Comparison of ENCODE assay signal across 10 cellular contexts in genomic region chr14:81323621-81324400, GRCh38.
A peak's percentile ranks its signal among the peaks of the same experiment; 100 is the strongest.
DNase-seq lines count a peak whose midpoint lies in the region; ATAC-seq lines count a peak whose summit lies in the region.
"Had no signal": no experiment of that assay in that cellular context is flagged by ENCODE, and none has a peak within 500 bp of the region (broad histone marks: within the 10 kb centered on the region; RNA-seq: fewer than 3 reads in every experiment).

No MANE protein-coding gene starts in this region.

- H2BK120ac ChIP-seq in neuronal stem cell (ENCODE audit: low read depth, low read length), result no peak overlapping the region

- no peaks in the 10 kb centered on the region for H3K36me3 ChIP-seq in duodenal mucosa (ENCODE audit: control insufficient read depth in 1 of 2, insufficient read depth in 2 of 2, low read length in 2 of 2)
- H3K36me3 ChIP-seq in neuronal stem cell (replicated peaks in 1 of 2; ENCODE audit: control insufficient read depth in 2 of 2, insufficient read depth in 2 of 2, low read length in 2 of 2), result peaks cover 0 to 4% of the 10 kb centered on the region in 2 donors
- H3K36me3 ChIP-seq: ovary, thoracic aorta had no signal

- no peaks in the 10 kb centered on the region for H3K9me3 ChIP-seq in duodenal mucosa (ENCODE audit: control insufficient read depth in 1 of 2, low read length in 2 of 2)
- peaks cover 0 to 4% of the 10 kb centered on the region in 2 donors for H3K9me3 ChIP-seq in neuronal stem cell (replicated peaks in 1 of 2; ENCODE audit: control insufficient read depth in 2 of 2, insufficient read depth in 1 of 2, low read depth in 1 of 2, low read length in 2 of 2)
- H3K9me3 ChIP-seq: ovary, thoracic aorta had no signal

- no peak overlapping the region for H4K91ac ChIP-seq in neuronal stem cell (ENCODE audit: low read depth, low read length, poor library complexity)

- H3K4ac ChIP-seq in neuronal stem cell (ENCODE audit: low read length), result no peak overlapping the region

- no peak overlapping the region for H3K23ac ChIP-seq in neuronal stem cell (ENCODE audit: low read depth, low read length, poor library complexity)

- ATAC-seq in HG03521 (IDR thresholded peaks at IDR 0.05; ENCODE audit: unreplicated experiment), result no peak
- ATAC-seq in T-cell (replicated peaks in 1 of 4), result no peak
- no peak for ATAC-seq in HG02840 (IDR thresholded peaks at IDR 0.05; ENCODE audit: low FRiP score, unreplicated experiment)

- no CpG with 5 or more reads among the region's 16 CpGs for WGBS in neuronal stem cell (ENCODE audit: extremely low coverage in 2 of 2, insufficient read length in 2 of 2, insufficient replicate concordance in 1 of 2), 2 donors

- POLR2A ChIA-PET in T-cell (lab: Charles Lee), result no interaction called here

- H2BK5ac ChIP-seq in neuronal stem cell (ENCODE audit: low read length), result no peak overlapping the region

- H4K8ac ChIP-seq in neuronal stem cell (ENCODE audit: low read depth, low read length), result no peak overlapping the region

- H2BK15ac ChIP-seq in neuronal stem cell (ENCODE audit: low read length), result no peak overlapping the region

- H3K9ac ChIP-seq in duodenal mucosa (ENCODE audit: low read depth in 1 of 2, low read length in 2 of 2), result peak overlapping the region; percentile 19 to 54
- no peak overlapping the region for H3K9ac ChIP-seq in neuronal stem cell (ENCODE audit: low read depth, low read length, poor library complexity)

- H2AK5ac ChIP-seq in neuronal stem cell (ENCODE audit: low read depth, low read length), result no peak overlapping the region

- no peak overlapping the region for H2BK12ac ChIP-seq in neuronal stem cell (ENCODE audit: low read length)

- H3K27ac Mint-ChIP-seq in T-cell, result no peak overlapping the region

- peak overlapping the region; percentile 53 for H3K4me2 ChIP-seq in neuronal stem cell (ENCODE audit: insufficient read depth, low read length, poor library complexity, severe bottlenecking)

- H3K27me3 Mint-ChIP-seq in T-cell, result peaks cover 0 to 7% of the 10 kb centered on the region in 2 donors

- peaks cover 7 to 15% of the 10 kb centered on the region in 2 donors for H3K4me1 ChIP-seq in duodenal mucosa (ENCODE audit: control insufficient read depth in 1 of 2, insufficient read depth in 2 of 2, low read length in 2 of 2)
- H3K4me1 ChIP-seq in neuronal stem cell (ENCODE audit: control insufficient read depth in 2 of 2, insufficient read depth in 1 of 2, low read depth in 1 of 2, low read length in 2 of 2), result peaks cover 19 to 23% of the 10 kb centered on the region in 2 donors

- H3K9me3 Mint-ChIP-seq in T-cell, result no peaks in the 10 kb centered on the region

- H3K4me3 ChIP-seq in duodenal mucosa (ENCODE audit: low read depth in 1 of 2, low read length in 2 of 2) (peak overlapping the region; percentile 49 to 71), neuronal stem cell (ENCODE audit: low read length in 2 of 2) (peak overlapping the region; percentile 36 to 63)
- H3K4me3 ChIP-seq: ovary, thoracic aorta had no signal

- H3K14ac ChIP-seq in neuronal stem cell (ENCODE audit: low read length), result no peak overlapping the region

- H2AFZ ChIP-seq in neuronal stem cell (ENCODE audit: low read length), result peak overlapping the region; percentile 84

- no peak overlapping the region for H3K18ac ChIP-seq in neuronal stem cell (ENCODE audit: low read length)

- no peaks in the 10 kb centered on the region for H3K79me1 ChIP-seq in neuronal stem cell (ENCODE audit: low read depth, low read length)

- H3K27ac ChIP-seq in duodenal mucosa (ENCODE audit: low read depth, low read length), result peak overlapping the region; percentile 22
- H3K27ac ChIP-seq in neuronal stem cell (replicated peaks; ENCODE audit: low read length), result no peak overlapping the region
- H3K27ac ChIP-seq: ovary, thoracic aorta had no signal

- no peaks in the 10 kb centered on the region for H3K4me1 Mint-ChIP-seq in T-cell

- no peak overlapping the region for H3K4me3 Mint-ChIP-seq in T-cell

- H3K27me3 ChIP-seq in duodenal mucosa (ENCODE audit: control insufficient read depth in 1 of 2, insufficient read depth in 2 of 2, low read length in 2 of 2) (no peaks in the 10 kb centered on the region), neuronal stem cell (ENCODE audit: control insufficient read depth in 3 of 3, insufficient read depth in 3 of 3, low read depth in 1 of 3, low read length in 3 of 3) (no peaks in the 10 kb centered on the region)
- H3K27me3 ChIP-seq: ovary had no signal

- CTCF ChIA-PET in T-cell (lab: Charles Lee), result no interaction called here

- no peaks in the 10 kb centered on the region for H3K36me3 Mint-ChIP-seq in T-cell

- DNase-seq in DMS53 (lab: John Stamatoyannopoulos, UW) (peak; percentile 73), NCI-H2171 treated with DMSO at 0.1 percent for 48 hours (lab: John Stamatoyannopoulos, UW) (peak; percentile 83), neuronal stem cell (ENCODE audit: low spot score) (no peak), T-cell (no peak), hepatic stellate cell (ENCODE audit: low spot score) (no peak)
- DNase-seq: ovary had no signal

Comparison
In these comparisons a context has a peak if more than half of its experiments do, and no peak if none do; other contexts are left out.
1. DNase-seq: peak in DMS53 (single experiment) and NCI-H2171 treated with DMSO at 0.1 percent for 48 hours (single experiment); none in neuronal stem cell (single experiment), T-cell (0 of 34) and hepatic stellate cell (single experiment).